In the genomic region with DNA sequence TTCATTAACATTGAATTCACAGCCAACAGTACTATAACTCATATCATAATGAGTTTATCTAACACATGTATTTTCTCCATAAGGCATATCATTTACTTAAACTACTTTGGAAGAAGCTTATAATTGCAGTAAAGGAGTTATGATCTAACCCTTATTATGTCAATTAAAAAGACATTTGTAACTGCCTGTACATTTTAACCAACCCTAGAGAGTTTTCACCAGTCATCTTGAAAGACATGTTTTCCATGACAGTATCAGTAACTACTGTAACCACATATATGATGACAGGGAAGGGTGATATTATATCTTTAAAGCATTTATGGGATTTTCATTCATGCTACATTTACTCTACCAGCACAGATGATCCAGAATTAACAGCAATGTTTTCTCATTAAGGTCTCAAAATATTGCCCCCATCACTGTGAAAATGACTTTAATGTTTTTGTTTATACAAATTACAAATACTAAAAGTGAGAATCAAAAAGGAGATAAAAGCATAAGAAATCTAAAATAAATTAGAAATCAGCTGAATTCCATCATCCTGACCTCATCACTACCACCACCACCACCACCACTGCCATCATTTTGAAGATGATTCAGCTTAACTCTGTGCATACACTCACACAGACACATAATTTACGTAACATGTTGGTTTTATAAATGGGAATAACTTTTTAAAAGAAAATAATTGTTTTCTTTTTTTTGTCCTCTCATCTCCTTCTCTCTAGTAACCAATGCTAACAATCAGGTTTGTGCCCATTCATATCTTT, we compare ENCODE assay signal across 18 cellular contexts. TPM values are rescaled to one million over a fixed set of nuclear protein-coding genes. Genes with fewer than 3 reads are reported as not detected.
DNase-seq lines count a peak whose midpoint lies in the region; ATAC-seq, FAIRE-seq and TF ChIP-seq lines count a peak whose summit lies in the region.
"Had no signal": no experiment of that assay in that cellular context is flagged by ENCODE, and none has a peak within 500 bp of the region (broad histone marks: within the 10 kb centered on the region; RNA-seq: fewer than 3 reads in every experiment).

No MANE protein-coding gene starts in this region.

- POLR2A ChIA-PET in IMR-90 (lab: Charles Lee; ENCODE audit: unreplicated experiment) = no interaction called here

- H3K27me3 Mint-ChIP-seq in nephron progenitor cell (ENCODE audit: low read depth, poor library complexity) = no peaks in the 10 kb centered on the region
- H3K27me3 Mint-ChIP-seq: activated naive CD8-positive, alpha-beta T cell treated with anti-CD3 and anti-CD28 coated beads, Interleukin-2, amount 10 ng/mL, durations not matched to agents 7 days and 5 days had no signal

- H2AK5ac ChIP-seq in IMR-90 (ENCODE audit: low read depth, low read length) = no peak overlapping the region

- no peak overlapping the region for H4K8ac ChIP-seq in IMR-90 (ENCODE audit: low read depth in 2 of 2, low read length in 2 of 2)

- FAIRE-seq in bronchial epithelial cell (lab: Jason Lieb, UNC) = no peak
- FAIRE-seq: colon had no signal

- no peak for TF ChIP-seq POLR2A in IMR-90 (IDR thresholded peaks at IDR 0.05; ENCODE audit: low read depth, low read length)
- TF ChIP-seq POLR2A in spleen (IDR thresholded peaks at IDR 0.05) = no peak

- H2AK9ac ChIP-seq in IMR-90 (replicated peaks; ENCODE audit: low read depth, low read length, poor library complexity) = no peak overlapping the region

- no peak overlapping the region for H3K56ac ChIP-seq in IMR-90 (ENCODE audit: extremely low read depth, insufficient read depth, low read length)

- no peak overlapping the region for H4K5ac ChIP-seq in IMR-90 (ENCODE audit: low read depth, low read length)

- no peak overlapping the region for H3K9ac ChIP-seq in IMR-90 (ENCODE audit: low read depth, low read length)

- no peak overlapping the region for H2AFZ ChIP-seq in IMR-90 (replicated peaks; ENCODE audit: low read length, poor library complexity)

- no peak overlapping the region for H3K4me3 Mint-ChIP-seq in nephron progenitor cell
- H3K4me3 Mint-ChIP-seq: activated naive CD8-positive, alpha-beta T cell treated with anti-CD3 and anti-CD28 coated beads, Interleukin-2, amount 10 ng/mL, durations not matched to agents 7 days and 5 days; neural crest cell had no signal

- no CpG with 5 or more reads among the region's 1 CpG for WGBS in IMR-90 (ENCODE audit: extremely low coverage in 2 of 2, insufficient read length in 1 of 2), 2 experiments
- WGBS in spleen, 5 donors = 90 to 93% (median 92%) methylated on average over 1 of the region's 1 CpG

- no peak overlapping the region for H2BK120ac ChIP-seq in IMR-90 (ENCODE audit: low read depth, low read length)

- no peak overlapping the region for H3K27ac ChIP-seq in IMR-90 (ENCODE audit: insufficient read depth, low read length)
- H3K27ac ChIP-seq in spleen = no peak overlapping the region

- H3K18ac ChIP-seq in IMR-90 (ENCODE audit: low read depth, low read length) = no peak overlapping the region

- no peaks in the 10 kb centered on the region for H3K9me1 ChIP-seq in IMR-90 (ENCODE audit: insufficient read depth, low read length)

- H3K36me3 ChIP-seq in IMR-90 (ENCODE audit: control insufficient read depth, insufficient read depth, low read length) (peaks cover 2% of the 10 kb centered on the region), bronchial epithelial cell (ENCODE audit: control insufficient read depth, insufficient read depth, low read length) (no peaks in the 10 kb centered on the region), spleen (peaks cover 0 to 21% (median 0%) of the 10 kb centered on the region in 6 donors)

- peak; percentile 4 for DNase-seq in activated CD4-positive, alpha-beta T cell treated with anti-CD3 and anti-CD28 coated beads for 48 hours
- no peak for DNase-seq in activated CD4-positive, alpha-beta T cell treated with anti-CD3 and anti-CD28 coated beads, Interleukin-2, amount 50 U/mL, for 1 hour
- DNase-seq in IMR-90 (peak; percentile 78), bronchial epithelial cell (ENCODE audit: low read depth) (peak; percentile 21), skeletal muscle cell (ENCODE audit: low read depth) (peak; percentile 34), spleen (no peak), nephron progenitor cell (no peak), NCI-H446 (lab: John Stamatoyannopoulos, UW) (no peak)
- DNase-seq: activated naive CD8-positive, alpha-beta T cell treated with anti-CD3 and anti-CD28 coated beads, Interleukin-2, amount 10 ng/mL, durations not matched to agents 7 days and 5 days; Calu3; erythroblast; NCI-H2029 treated with DMSO at 0.1 percent for 48 hours; NCI-H774 had no signal

- H3K36me3 Mint-ChIP-seq in nephron progenitor cell (ENCODE audit: low read depth) = peaks cover 57% of the 10 kb centered on the region

- no peak for TF ChIP-seq RAD21 in IMR-90 (IDR thresholded peaks at IDR 0.05; ENCODE audit: low read length)

- peak overlapping the region; percentile 76 for H2BK5ac ChIP-seq in IMR-90 (ENCODE audit: low read depth, low read length, poor library complexity, severe bottlenecking)

- no peaks in the 10 kb centered on the region for H3K9me3 ChIP-seq in IMR-90 (ENCODE audit: control insufficient read depth, insufficient read depth, low read length)
- no peaks in the 10 kb centered on the region for H3K9me3 ChIP-seq in spleen
- H3K9me3 ChIP-seq: HAP-1 had no signal

- no TSS peak for BruUV-seq in IMR-90 (replicated peaks; lab: Mats Ljungman, UMichigan)

- in situ Hi-C loops in IMR-90 (cut with MboI; ENCODE audit: low sequenced_read_pairs) = no loop called here

- TF ChIP-seq CTCF in IMR-90 (conservative IDR thresholded peaks at IDR 0.05; ENCODE audit: low read depth, low read length) = no peak
- TF ChIP-seq CTCF in bronchial epithelial cell (IDR thresholded peaks at IDR 0.05; ENCODE audit: insufficient read depth, low read length, severe bottlenecking) = no peak
- no peak for TF ChIP-seq CTCF in spleen (IDR thresholded peaks at IDR 0.05 in 8 of 11, conservative IDR thresholded peaks at IDR 0.05 in 3 of 11)
- no peak for TF ChIP-seq CTCF in nephron progenitor cell (IDR thresholded peaks at IDR 0.05)

- no peak overlapping the region for H4K91ac ChIP-seq in IMR-90 (ENCODE audit: insufficient read depth, low read depth, low read length)

- H3K4me1 Mint-ChIP-seq in nephron progenitor cell = peaks cover 4% of the 10 kb centered on the region

- no peak overlapping the region for H3K14ac ChIP-seq in IMR-90 (replicated peaks; ENCODE audit: low read depth, low read length)

- H2BK20ac ChIP-seq in IMR-90 (ENCODE audit: low read depth, low read length) = no peak overlapping the region

- peaks cover 13% of the 10 kb centered on the region; the same call in 1 of the 2 replicates for H4K20me1 ChIP-seq in IMR-90 (ENCODE audit: insufficient read depth, low read length)

- no peak overlapping the region for H3K4ac ChIP-seq in IMR-90 (ENCODE audit: low read depth, low read length)

- H2BK15ac ChIP-seq in IMR-90 (ENCODE audit: low read depth, low read length) = no peak overlapping the region

- no peak overlapping the region for H3K23ac ChIP-seq in IMR-90 (ENCODE audit: low read depth, low read length)

- intact Hi-C loops in IMR-90 (cut with micrococcal nuclease) (no loop called here), spleen (cut with DNase I; ENCODE audit: low total_unique reads) (no loop called here)

- peak; percentile 68; the same call in 1 of the 2 replicates for ATAC-seq in IMR-90 (ENCODE audit: low read depth)
- ATAC-seq: sciatic nerve had no signal

- no peaks in the 10 kb centered on the region for H3K27me3 ChIP-seq in IMR-90 (ENCODE audit: control insufficient read depth, insufficient read depth, low read length)
- H3K27me3 ChIP-seq in bronchial epithelial cell (ENCODE audit: control insufficient read depth, insufficient read depth, low read length) = no peaks in the 10 kb centered on the region
- H3K27me3 ChIP-seq in spleen (replicated peaks in 1 of 7) = no peaks in the 10 kb centered on the region

- dilution Hi-C loops in IMR-90 (cut with HindIII; ENCODE audit: low sequenced_read_pairs, unreplicated experiment) = no loop called here

- no peaks in the 10 kb centered on the region for H3K9me3 Mint-ChIP-seq in nephron progenitor cell
- H3K9me3 Mint-ChIP-seq: activated naive CD8-positive, alpha-beta T cell treated with anti-CD3 and anti-CD28 coated beads, Interleukin-2, amount 10 ng/mL, durations not matched to agents 7 days and 5 days; neural crest cell had no signal

- H3K4me3 ChIP-seq in IMR-90 (ENCODE audit: insufficient read depth, low read depth, low read length) (no peak overlapping the region), bronchial epithelial cell (ENCODE audit: low read depth, low read length) (no peak overlapping the region), skeletal muscle cell (ENCODE audit: low read depth, low read length) (no peak overlapping the region), spleen (no peak overlapping the region)
- H3K4me3 ChIP-seq: HAP-1, lung had no signal

- no peak overlapping the region for H3K27ac Mint-ChIP-seq in nephron progenitor cell
- H3K27ac Mint-ChIP-seq: activated naive CD8-positive, alpha-beta T cell treated with anti-CD3 and anti-CD28 coated beads, Interleukin-2, amount 10 ng/mL, durations not matched to agents 7 days and 5 days had no signal

- H3K4me1 ChIP-seq in IMR-90 (ENCODE audit: control insufficient read depth, insufficient read depth, low read length) (peaks cover 6% of the 10 kb centered on the region), spleen (peaks cover 0 to 21% (median 9%) of the 10 kb centered on the region in 6 donors)

- CTCF ChIA-PET in IMR-90 (lab: Yijun Ruan, JAX) = interaction anchor here (0.6 kb wide), 1 partner anchor 312 kb away, joined by 3 read pairs; no protein-coding TSS in a partner anchor

- H3K4me2 ChIP-seq in IMR-90 (ENCODE audit: low read depth, low read length) = no peak overlapping the region

- H3K79me1 ChIP-seq in IMR-90 (ENCODE audit: low read depth in 1 of 2, low read length in 2 of 2) = peaks cover 30 to 55% of the 10 kb centered on the region in 2 experiments

TF ChIP-seq in IMR-90, 13 proteins besides CTCF, POLR2A, EP300 and RAD21:
- TF ChIP-seq NFE2L2 (IDR thresholded peaks at IDR 0.05; ENCODE audit: low read depth, low read length) (peak; percentile 79), FOS (IDR thresholded peaks at IDR 0.05; ENCODE audit: low read depth, low read length) (peak; percentile 53), SMC3 (IDR thresholded peaks at IDR 0.05; ENCODE audit: low read depth, low read length) (no peak), CEBPB (IDR thresholded peaks at IDR 0.05; ENCODE audit: low read depth, low read length) (peak; percentile 43; the same call in 1 of the 2 replicates), MAFK (IDR thresholded peaks at IDR 0.05; ENCODE audit: low read depth, low read length) (peak; percentile 64)

RNA-seq across cellular contexts. Expression of a gene that starts 53.6 kb away (rescaled TPM):
- total RNA-seq in IMR-90 (2012; rRNA removed) (52.0 and 65.8 TPM in 2 replicates), bronchial epithelial cell (20.0 and 22.0 TPM in 2 replicates), spleen (10 to 100 TPM; 47.6 to 87.4 (median 77.6) TPM)
- polyA plus RNA-seq in IMR-90 (2012; rRNA removed) (14.8 and 17.5 TPM in 2 replicates), spleen (1 to 10 TPM; 7.1 to 9.2 (median 8.2) TPM)
- 3.1 and 8.9 TPM in 2 replicates for polyA plus RNA-seq in IMR-90 (2012; cell fraction: cytosol; rRNA removed)
- 2.6 and 18.4 TPM in 2 replicates for polyA plus RNA-seq in IMR-90 (2012; cell fraction: nucleus; rRNA removed; ENCODE audit: low replicate concordance)

Comparison
In these comparisons a context has a peak if more than half of its experiments do, and no peak if none do; other contexts are left out.
1. DNase-seq: peak in activated CD4-positive, alpha-beta T cell treated with anti-CD3 and anti-CD28 coated beads for 48 hours (single experiment), IMR-90 (single experiment), bronchial epithelial cell (single experiment) and skeletal muscle cell (single experiment); none in activated CD4-positive, alpha-beta T cell treated with anti-CD3 and anti-CD28 coated beads, Interleukin-2, amount 50 U/mL, for 1 hour (single experiment), spleen (single experiment), nephron progenitor cell (single experiment) and NCI-H446 (0 of 2).